Comparison of ENCODE assay signal across 11 cellular contexts in the genomic region with DNA sequence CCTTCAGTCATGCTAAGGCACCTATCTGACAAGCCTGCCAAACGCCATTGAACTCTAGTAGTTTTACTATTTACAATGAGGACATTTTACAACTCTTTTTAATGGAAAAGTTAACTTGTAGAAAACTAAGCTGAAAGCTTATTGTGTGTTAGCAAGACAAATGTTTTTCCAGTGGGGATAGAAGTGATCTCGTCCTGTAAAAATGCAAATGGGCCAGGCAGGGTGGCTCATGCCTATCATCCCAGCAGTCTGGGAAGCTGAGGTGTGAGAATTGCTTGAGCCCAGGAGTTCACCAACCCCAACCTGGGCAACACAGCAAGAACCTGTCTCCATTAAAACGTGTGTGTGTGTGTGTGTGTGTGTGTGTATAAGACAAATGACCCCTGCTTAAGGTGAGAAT. TPM values are rescaled to one million over a fixed set of nuclear protein-coding genes. Genes with fewer than 3 reads are reported as not detected.
DNase-seq lines count a peak whose midpoint lies in the region; ATAC-seq and TF ChIP-seq lines count a peak whose summit lies in the region.
"Had no signal": no experiment of that assay in that cellular context is flagged by ENCODE, and none has a peak within 500 bp of the region (broad histone marks: within the 10 kb centered on the region; RNA-seq: fewer than 3 reads in every experiment).

No MANE protein-coding gene starts in this region.

- DNase-seq in MCF 10A (ENCODE audit: unreplicated experiment) (no peak), breast epithelium (ENCODE audit: low spot score in 2 of 2) (no peak), tibial artery (no peak), iPS-NIHi11 (ENCODE audit: low spot score) (no peak), hippocampal formation (lab: John Stamatoyannopoulos, UW) (no peak)
- DNase-seq in activated CD4-positive, alpha-beta memory T cell treated with anti-CD3 and anti-CD28 coated beads for 36 hours = no peak
- DNase-seq: foreskin melanocyte, NCI-H2081 treated with DMSO at 0.1 percent for 48 hours had no signal

- H3K9me3 Mint-ChIP-seq in MCF 10A (ENCODE audit: unreplicated experiment) = no peaks in the 10 kb centered on the region
- no peaks in the 10 kb centered on the region for H3K9me3 Mint-ChIP-seq in activated CD4-positive, alpha-beta memory T cell treated with anti-CD3 and anti-CD28 coated beads for 36 hours

- no peaks in the 10 kb centered on the region for H3K27me3 ChIP-seq in breast epithelium
- peaks cover 21% of the 10 kb centered on the region for H3K27me3 ChIP-seq in iPS-20b (ENCODE audit: insufficient read depth, low read length)
- no peaks in the 10 kb centered on the region for H3K27me3 ChIP-seq in tibial artery

- H3K4me3 ChIP-seq in breast epithelium = peak overlapping the region in 1 of 3 donors; percentile 97
- peak overlapping the region; percentile 92 for H3K4me3 ChIP-seq in iPS-20b (ENCODE audit: low read length)
- peak overlapping the region in 1 of 2 donors; percentile 75 for H3K4me3 ChIP-seq in tibial artery

- no peak overlapping the region for H3K9ac ChIP-seq in iPS-20b (ENCODE audit: low read depth, low read length)

- no peak for TF ChIP-seq POLR2A in breast epithelium (IDR thresholded peaks at IDR 0.05)

- peak overlapping the region; percentile 62 for H3K4me3 Mint-ChIP-seq in MCF 10A (ENCODE audit: unreplicated experiment)
- H3K4me3 Mint-ChIP-seq in activated CD4-positive, alpha-beta memory T cell treated with anti-CD3 and anti-CD28 coated beads for 36 hours = peak overlapping the region; percentile 74

- CTCF ChIA-PET in MCF 10A (lab: Yijun Ruan, JAX) = interaction anchor here (0.9 to 2.9 kb wide), 6 partner anchors 20 to 294 kb away, joined by 3 to 17 read pairs (median 6); no protein-coding TSS in a partner anchor
- CTCF ChIA-PET in activated CD4-positive, alpha-beta memory T cell treated with anti-CD3 and anti-CD28 coated beads for 36 hours (lab: Charles Lee) = interaction anchor here (0.6 to 2.0 kb wide), 4 partner anchors 16 to 140 kb away, joined by 3 to 7 read pairs (median 3); no protein-coding TSS in a partner anchor

- peaks cover 0 to 4% of the 10 kb centered on the region in 2 donors for H3K4me1 ChIP-seq in breast epithelium
- peaks cover 32% of the 10 kb centered on the region for H3K4me1 ChIP-seq in iPS-20b (ENCODE audit: insufficient read depth, low read length)
- peaks cover 5 to 52% (median 21%) of the 10 kb centered on the region in 4 donors for H3K4me1 ChIP-seq in tibial artery

- H3K9me3 ChIP-seq in breast epithelium (no peaks in the 10 kb centered on the region), iPS-20b (ENCODE audit: insufficient read depth, low read depth, low read length) (no peaks in the 10 kb centered on the region), tibial artery (no peaks in the 10 kb centered on the region)
- H3K9me3 ChIP-seq: HAP-1 had no signal

- no peaks in the 10 kb centered on the region for H3K36me3 ChIP-seq in breast epithelium
- H3K36me3 ChIP-seq in iPS-20b (ENCODE audit: insufficient read depth, low read depth, low read length) = no peaks in the 10 kb centered on the region
- no peaks in the 10 kb centered on the region for H3K36me3 ChIP-seq in tibial artery
- H3K36me3 ChIP-seq: HAP-1 had no signal

- POLR2A ChIA-PET in MCF 10A (lab: Yijun Ruan, JAX) = interaction anchor here (0.7 to 6.5 kb wide), 15 partner anchors 9 to 533 kb away, joined by 3 to 62 read pairs (median 3); partner anchors contain the start of genes CCT6A, CHCHD2, PSPH and SUMF2
- POLR2A ChIA-PET in activated CD4-positive, alpha-beta memory T cell treated with anti-CD3 and anti-CD28 coated beads for 36 hours (lab: Charles Lee) = interaction anchor here (1.2 to 9.2 kb wide), 6 partner anchors 14 to 478 kb away, joined by 3 to 128 read pairs (median 6); partner anchors contain the start of genes CCT6A and PSPH

- BruUV-seq in MCF 10A (replicated peaks; lab: Mats Ljungman, UMichigan) = no TSS peak

- H3K4me1 Mint-ChIP-seq in MCF 10A (ENCODE audit: insufficient read depth, unreplicated experiment) = peaks cover 36% of the 10 kb centered on the region
- H3K4me1 Mint-ChIP-seq in activated CD4-positive, alpha-beta memory T cell treated with anti-CD3 and anti-CD28 coated beads for 36 hours (ENCODE audit: low read depth) = peaks cover 59% of the 10 kb centered on the region

- H3K27ac ChIP-seq in breast epithelium = no peak overlapping the region
- no peak overlapping the region for H3K27ac ChIP-seq in iPS-20b (ENCODE audit: low read length)
- H3K27ac ChIP-seq in tibial artery = peak overlapping the region; percentile 88 to 89

- peaks cover 7% of the 10 kb centered on the region for H3K36me3 Mint-ChIP-seq in MCF 10A (ENCODE audit: insufficient read depth, unreplicated experiment)
- H3K36me3 Mint-ChIP-seq in activated CD4-positive, alpha-beta memory T cell treated with anti-CD3 and anti-CD28 coated beads for 36 hours = peaks cover 5% of the 10 kb centered on the region

- TF ChIP-seq CTCF in MCF 10A (IDR thresholded peaks at IDR 0.05; ENCODE audit: unreplicated experiment) (no peak), breast epithelium (IDR thresholded peaks at IDR 0.05) (no peak), tibial artery (IDR thresholded peaks at IDR 0.05) (no peak)

- intact Hi-C loops in MCF 10A (cut with micrococcal nuclease) (no loop called here), breast epithelium (cut with DNase I; ENCODE audit: low total_unique reads) (no loop called here), tibial artery (cut with DNase I; ENCODE audit: low total_unique reads) (no loop called here)
- intact Hi-C loops in activated CD4-positive, alpha-beta memory T cell treated with anti-CD3 and anti-CD28 coated beads for 36 hours (cut with micrococcal nuclease) = loop anchor here (5.0 kb wide), 3 partner anchors 489 to 576 kb away; partner anchors contain the start of genes CHCHD2 and SUMF2

- no peaks in the 10 kb centered on the region for H3K27me3 Mint-ChIP-seq in MCF 10A (ENCODE audit: insufficient read depth, unreplicated experiment)
- H3K27me3 Mint-ChIP-seq in activated CD4-positive, alpha-beta memory T cell treated with anti-CD3 and anti-CD28 coated beads for 36 hours = no peaks in the 10 kb centered on the region

- H3K27ac Mint-ChIP-seq in MCF 10A (ENCODE audit: low read depth, unreplicated experiment) = peak overlapping the region; percentile 67
- H3K27ac Mint-ChIP-seq in activated CD4-positive, alpha-beta memory T cell treated with anti-CD3 and anti-CD28 coated beads for 36 hours = peak overlapping the region; percentile 90

- no peak for ATAC-seq in HG02642 (IDR thresholded peaks at IDR 0.05; ENCODE audit: poor library complexity, unreplicated experiment)

RNA-seq across cellular contexts. Expression of gene VOPP1, which starts 1.2 kb away (rescaled TPM):
- total RNA-seq in MCF 10A (2022) = 29.2 and 35.7 TPM in 2 replicates
- 10 to 100 TPM; 28.2 to 42.6 (median 40.8) TPM for total RNA-seq in breast epithelium
- 10 to 100 TPM; 64.9 to 67.2 TPM for total RNA-seq in activated CD4-positive, alpha-beta memory T cell treated with anti-CD3 and anti-CD28 coated beads for 36 hours

Comparison
In these comparisons a context has a peak if more than half of its experiments do, and no peak if none do; other contexts are left out.
1. H3K27ac ChIP-seq: peak in tibial artery (2 of 2); none in breast epithelium (0 of 2) and iPS-20b (single experiment).